Comparison of ENCODE assay signal across 9 cellular contexts in the genomic region with DNA sequence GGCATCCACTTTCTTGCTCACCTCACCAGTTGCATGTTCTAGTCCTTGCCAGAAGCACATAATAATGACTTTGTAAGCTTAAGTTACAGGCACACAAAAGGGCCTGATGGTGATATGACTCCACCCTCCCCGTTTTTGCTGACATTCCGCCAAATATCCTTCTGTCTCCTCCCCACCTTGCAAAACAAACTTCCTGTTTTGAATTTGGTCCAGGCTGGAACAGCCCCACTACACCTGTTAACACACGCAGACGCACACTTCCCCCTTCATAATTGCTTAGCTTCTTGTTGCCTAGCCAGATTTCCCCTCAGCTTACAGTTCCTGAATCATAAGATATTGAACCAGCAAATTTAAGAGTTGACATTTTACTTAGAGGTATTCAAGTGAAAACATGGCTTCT. TPM values are rescaled to one million over a fixed set of nuclear protein-coding genes. Genes with fewer than 3 reads are reported as not detected.
DNase-seq lines count a peak whose midpoint lies in the region; ATAC-seq and TF ChIP-seq lines count a peak whose summit lies in the region.
"Had no signal": no experiment of that assay in that cellular context is flagged by ENCODE, and none has a peak within 500 bp of the region (broad histone marks: within the 10 kb centered on the region; RNA-seq: fewer than 3 reads in every experiment).

A gene with protein sequence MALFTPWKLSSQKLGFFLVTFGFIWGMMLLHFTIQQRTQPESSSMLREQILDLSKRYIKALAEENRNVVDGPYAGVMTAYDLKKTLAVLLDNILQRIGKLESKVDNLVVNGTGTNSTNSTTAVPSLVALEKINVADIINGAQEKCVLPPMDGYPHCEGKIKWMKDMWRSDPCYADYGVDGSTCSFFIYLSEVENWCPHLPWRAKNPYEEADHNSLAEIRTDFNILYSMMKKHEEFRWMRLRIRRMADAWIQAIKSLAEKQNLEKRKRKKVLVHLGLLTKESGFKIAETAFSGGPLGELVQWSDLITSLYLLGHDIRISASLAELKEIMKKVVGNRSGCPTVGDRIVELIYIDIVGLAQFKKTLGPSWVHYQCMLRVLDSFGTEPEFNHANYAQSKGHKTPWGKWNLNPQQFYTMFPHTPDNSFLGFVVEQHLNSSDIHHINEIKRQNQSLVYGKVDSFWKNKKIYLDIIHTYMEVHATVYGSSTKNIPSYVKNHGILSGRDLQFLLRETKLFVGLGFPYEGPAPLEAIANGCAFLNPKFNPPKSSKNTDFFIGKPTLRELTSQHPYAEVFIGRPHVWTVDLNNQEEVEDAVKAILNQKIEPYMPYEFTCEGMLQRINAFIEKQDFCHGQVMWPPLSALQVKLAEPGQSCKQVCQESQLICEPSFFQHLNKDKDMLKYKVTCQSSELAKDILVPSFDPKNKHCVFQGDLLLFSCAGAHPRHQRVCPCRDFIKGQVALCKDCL (plus strand): TSS at position 269 of the 400 bp plus-strand sequence. CDS start 332 bp downstream, outside the sequence.

- H3K27me3 ChIP-seq in CD4-positive, alpha-beta memory T cell (ENCODE audit: insufficient read depth, low read length) = no peaks in the 10 kb centered on the region
- H3K27me3 ChIP-seq in HAP-1 (ENCODE audit: low read depth) = no peaks in the 10 kb centered on the region
- H3K27me3 ChIP-seq: gastrocnemius medialis had no signal

- H3K4me1 ChIP-seq in CD4-positive, alpha-beta memory T cell (ENCODE audit: insufficient read depth, low read length) = peaks cover 90% of the 10 kb centered on the region
- H3K4me1 ChIP-seq in HAP-1 = no peaks in the 10 kb centered on the region

- peaks cover 29 to 31% of the 10 kb centered on the region in 2 donors for H3K36me3 Mint-ChIP-seq in CD4-positive, alpha-beta memory T cell
- H3K36me3 Mint-ChIP-seq in brain (peaks cover 21% of the 10 kb centered on the region), naive B cell (peaks cover 8 to 13% of the 10 kb centered on the region in 2 donors), immature natural killer cell (peaks cover 11 to 30% (median 25%) of the 10 kb centered on the region in 3 donors)

- CTCF ChIA-PET in CD4-positive, alpha-beta memory T cell (lab: Charles Lee; ENCODE audit: partially characterized antibody) = interaction anchor here (0.7 to 7.7 kb wide), 6 partner anchors 9 to 135 kb away, joined by 3 to 39 read pairs (median 5); no protein-coding TSS in a partner anchor

- DNase-seq in CD4-positive, alpha-beta memory T cell = no peak
- peak; percentile 78 for DNase-seq in NCI-H1436 (lab: John Stamatoyannopoulos, UW)
- peak; percentile 79 for DNase-seq in naive B cell
- no peak for DNase-seq in immature natural killer cell
- no peak for DNase-seq in HAP-1 (ENCODE audit: low spot score in 2 of 2)
- no peak for DNase-seq in activated gamma-delta T cell (lab: John Stamatoyannopoulos, UW)
- DNase-seq: gastrocnemius medialis had no signal

- H3K27ac Mint-ChIP-seq in CD4-positive, alpha-beta memory T cell = peak within 1 kb of the TSS in 5 of 7 donors; percentile 67 to 93 (median 84)
- H3K27ac Mint-ChIP-seq in brain (no peak within 1 kb of the TSS), naive B cell (peak within 1 kb of the TSS; percentile 83 to 100 (median 96)), immature natural killer cell (no peak within 1 kb of the TSS)

- H3K27me3 Mint-ChIP-seq in CD4-positive, alpha-beta memory T cell = no peaks in the 10 kb centered on the region
- H3K27me3 Mint-ChIP-seq in brain = no peaks in the 10 kb centered on the region
- no peaks in the 10 kb centered on the region for H3K27me3 Mint-ChIP-seq in naive B cell
- H3K27me3 Mint-ChIP-seq in immature natural killer cell (ENCODE audit: low read depth in 3 of 3) = peaks cover 3 to 8% (median 8%) of the 10 kb centered on the region in 3 donors

- peak within 1 kb of the TSS; percentile 13 to 82 (median 44) for H3K4me3 Mint-ChIP-seq in CD4-positive, alpha-beta memory T cell
- H3K4me3 Mint-ChIP-seq in brain = no peak within 1 kb of the TSS
- H3K4me3 Mint-ChIP-seq in naive B cell = peak within 1 kb of the TSS; percentile 46 to 92 (median 87)
- H3K4me3 Mint-ChIP-seq in immature natural killer cell = peak within 1 kb of the TSS in 1 of 5 donors; percentile 9

- no peaks in the 10 kb centered on the region for H3K9me3 ChIP-seq in CD4-positive, alpha-beta memory T cell (ENCODE audit: control insufficient read depth in 1 of 2, low read length in 2 of 2)
- H3K9me3 ChIP-seq in HAP-1 = no peaks in the 10 kb centered on the region
- H3K9me3 ChIP-seq: gastrocnemius medialis had no signal

- POLR2A ChIA-PET in CD4-positive, alpha-beta memory T cell (lab: Charles Lee; ENCODE audit: partially characterized antibody) = interaction anchor here (0.7 to 2.1 kb wide), 6 partner anchors 9 to 134 kb away, joined by 3 to 11 read pairs (median 4); no protein-coding TSS in a partner anchor

- H3K4me1 Mint-ChIP-seq in CD4-positive, alpha-beta memory T cell = peaks cover 78 to 95% (median 87%) of the 10 kb centered on the region in 4 donors
- H3K4me1 Mint-ChIP-seq in brain (peaks cover 34% of the 10 kb centered on the region), naive B cell (peaks cover 68 to 88% (median 86%) of the 10 kb centered on the region in 3 donors), immature natural killer cell (peaks cover 60 to 81% of the 10 kb centered on the region in 2 donors)

- H3K4me3 ChIP-seq in CD4-positive, alpha-beta memory T cell (ENCODE audit: low read length in 2 of 2) = no peak within 1 kb of the TSS
- no peak within 1 kb of the TSS for H3K4me3 ChIP-seq in HAP-1
- H3K4me3 ChIP-seq: gastrocnemius medialis had no signal

- in situ Hi-C loops in HAP-1 (cut with MboI; ENCODE audit: low sequenced_read_pairs) = no loop called here

- ATAC-seq in GM21367 (IDR thresholded peaks at IDR 0.05; ENCODE audit: unreplicated experiment) (peak; percentile 1), naive B cell (ENCODE audit: low read depth in 2 of 2) (peak; percentile 71 to 74)

- no peaks in the 10 kb centered on the region for H3K36me3 ChIP-seq in CD4-positive, alpha-beta memory T cell (ENCODE audit: insufficient read depth, low read length)
- no peaks in the 10 kb centered on the region; the same call in 1 of the 2 replicates for H3K36me3 ChIP-seq in HAP-1 (replicated peaks)
- H3K36me3 ChIP-seq: gastrocnemius medialis had no signal

- H3K9me3 Mint-ChIP-seq in CD4-positive, alpha-beta memory T cell = no peaks in the 10 kb centered on the region
- H3K9me3 Mint-ChIP-seq in brain (no peaks in the 10 kb centered on the region), naive B cell (no peaks in the 10 kb centered on the region), immature natural killer cell (peaks cover 0 to 2% (median 0%) of the 10 kb centered on the region in 6 donors)

- intact Hi-C loops in CD4-positive, alpha-beta memory T cell (cut with micrococcal nuclease) = no loop called here

- no peak for TF ChIP-seq CTCF in brain (conservative IDR thresholded peaks at IDR 0.05)

- H3K27ac ChIP-seq in CD4-positive, alpha-beta memory T cell (ENCODE audit: low read depth, low read length) = no peak within 1 kb of the TSS
- H3K27ac ChIP-seq: gastrocnemius medialis had no signal

RNA-seq across cellular contexts. Expression of the gene that starts here (rescaled TPM):
- 10 to 100 TPM; 78.1 to 81.3 TPM for total RNA-seq in CD4-positive, alpha-beta memory T cell
- polyA plus RNA-seq in CD4-positive, alpha-beta memory T cell = 10 to 100 TPM in 1 of 2 donors, 1 to 10 TPM in 1; 4.4 to 17.9 TPM
- 15.3 TPM for polyA plus RNA-seq in brain (ENCODE audit: insufficient read depth, low read depth, low replicate concordance)
- 10 to 100 TPM in 5 of 6 donors, 1 to 10 TPM in 1; 9.7 to 41.3 (median 29.6) TPM for polyA plus RNA-seq in naive B cell (ENCODE audit: low read depth in 6 of 6)
- 1 to 10 TPM; 2.2 to 7.3 (median 4.0) TPM for polyA plus RNA-seq in immature natural killer cell

Comparison
In these comparisons a context has a peak if more than half of its experiments do, and no peak if none do; other contexts are left out.
1. DNase-seq: peak in NCI-H1436 (single experiment) and naive B cell (single experiment); none in CD4-positive, alpha-beta memory T cell (0 of 5), immature natural killer cell (0 of 3), HAP-1 (0 of 2) and activated gamma-delta T cell (single experiment).
2. H3K27ac Mint-ChIP-seq: peak in CD4-positive, alpha-beta memory T cell (5 of 7) and naive B cell (6 of 6); none in brain (0 of 5) and immature natural killer cell (0 of 6).
3. H3K4me3 Mint-ChIP-seq: peak in CD4-positive, alpha-beta memory T cell (8 of 8) and naive B cell (8 of 8); none in brain (0 of 5).